Comparison of ENCODE assay signal across 30 cellular contexts in the genomic region with DNA sequence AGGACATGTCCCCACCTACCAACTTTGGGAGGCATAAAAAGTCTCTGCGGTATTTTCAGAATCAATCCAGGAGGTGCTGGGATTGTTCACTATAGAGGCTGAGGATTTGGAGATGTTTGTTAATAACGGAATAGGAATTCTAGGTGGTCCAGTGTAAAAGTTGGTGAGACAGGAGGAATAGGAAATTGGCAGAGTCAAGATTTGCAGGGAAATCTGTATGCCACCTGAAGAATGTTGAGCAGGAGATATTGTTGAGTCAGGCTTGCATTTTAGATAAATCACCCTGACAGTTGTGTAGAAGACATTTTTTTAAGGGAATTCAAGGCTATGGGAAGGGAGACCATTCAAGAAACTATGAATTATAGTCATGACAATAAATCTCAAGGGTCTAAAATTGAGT.
"Had no signal": no experiment of that assay in that cellular context is flagged by ENCODE, and none has a peak within 500 bp of the region (broad histone marks: within the 10 kb centered on the region; RNA-seq: fewer than 3 reads in every experiment).

No MANE protein-coding gene starts in this region.

- H3K36me3 ChIP-seq: neutrophil, ovary, right lobe of liver, sigmoid colon, stomach, thoracic aorta, thyroid gland, transverse colon, upper lobe of right lung, uterus had no signal

- ATAC-seq: naive thymus-derived CD8-positive, alpha-beta T cell; natural killer cell treated with Interleukin-12 subunit alpha and Interleukin-12 subunit beta and Interleukin-15 and Interleukin-18, amount 100 ng/mL, for 72 hours; psoas muscle; right cardiac atrium; right lobe of liver; stimulated activated effector memory CD8-positive, alpha-beta T cell treated with anti-CD3 and anti-CD28 coated beads, Interleukin-12 subunit alpha, Interleukin-12 subunit beta, amount 100 ng/mL, for 72 hours; stimulated activated naive B cell treated with anti-CD40 and anti-IgM and Interleukin-4, amounts not matched to agents 10 μg/mL and 1 μg/mL and 100 μg/mL, for 72 hours; upper lobe of right lung had no signal

- H3K79me2 ChIP-seq: parathyroid adenoma had no signal

- H3K9me3 ChIP-seq: neutrophil, ovary, psoas muscle, right lobe of liver, sigmoid colon, stomach, thoracic aorta, thyroid gland, transverse colon, upper lobe of right lung, uterus had no signal

- H3K4me1 ChIP-seq: parathyroid adenoma, psoas muscle, right lobe of liver, upper lobe of right lung, uterus had no signal

- H3K4me3 Mint-ChIP-seq: naive thymus-derived CD8-positive, alpha-beta T cell; natural killer cell treated with Interleukin-12 subunit alpha and Interleukin-12 subunit beta and Interleukin-15 and Interleukin-18, amount 100 ng/mL, for 72 hours; nephron progenitor cell; neural crest cell; stimulated activated effector memory CD8-positive, alpha-beta T cell treated with anti-CD3 and anti-CD28 coated beads, Interleukin-12 subunit alpha, Interleukin-12 subunit beta, amount 100 ng/mL, for 72 hours; stimulated activated naive B cell treated with anti-CD40 and anti-IgM and Interleukin-4, amounts not matched to agents 10 μg/mL and 1 μg/mL and 100 μg/mL, for 72 hours; stimulated activated naive CD8-positive, alpha-beta T cell treated with anti-CD3 and anti-CD28 coated beads, Interleukin-15, Interleukin-2, amounts not matched to agents 100 ng/mL and 50 ng/mL, for 24 hours; type B pancreatic cell had no signal

- H3K27ac Mint-ChIP-seq: naive thymus-derived CD8-positive, alpha-beta T cell; natural killer cell treated with Interleukin-12 subunit alpha and Interleukin-12 subunit beta and Interleukin-15 and Interleukin-18, amount 100 ng/mL, for 72 hours; nephron progenitor cell; progenitor cell of endocrine pancreas; stimulated activated effector memory CD8-positive, alpha-beta T cell treated with anti-CD3 and anti-CD28 coated beads, Interleukin-12 subunit alpha, Interleukin-12 subunit beta, amount 100 ng/mL, for 72 hours; stimulated activated naive B cell treated with anti-CD40 and anti-IgM and Interleukin-4, amounts not matched to agents 10 μg/mL and 1 μg/mL and 100 μg/mL, for 72 hours; stimulated activated naive CD8-positive, alpha-beta T cell treated with anti-CD3 and anti-CD28 coated beads, Interleukin-15, Interleukin-2, amounts not matched to agents 100 ng/mL and 50 ng/mL, for 24 hours; type B pancreatic cell had no signal

- H3K27me3 ChIP-seq: ovary, right lobe of liver, sigmoid colon, thyroid gland, uterus had no signal

- H3K9me3 Mint-ChIP-seq: nephron progenitor cell; neural crest cell; stimulated activated naive B cell treated with anti-CD40 and anti-IgM and Interleukin-4, amounts not matched to agents 10 μg/mL and 1 μg/mL and 100 μg/mL, for 72 hours had no signal

- FAIRE-seq: small intestine had no signal

- H3K36me3 Mint-ChIP-seq: naive thymus-derived CD8-positive, alpha-beta T cell; natural killer cell treated with Interleukin-12 subunit alpha and Interleukin-12 subunit beta and Interleukin-15 and Interleukin-18, amount 100 ng/mL, for 72 hours; stimulated activated effector memory CD8-positive, alpha-beta T cell treated with anti-CD3 and anti-CD28 coated beads, Interleukin-12 subunit alpha, Interleukin-12 subunit beta, amount 100 ng/mL, for 72 hours; stimulated activated naive B cell treated with anti-CD40 and anti-IgM and Interleukin-4, amounts not matched to agents 10 μg/mL and 1 μg/mL and 100 μg/mL, for 72 hours; type B pancreatic cell had no signal

- H3K27ac ChIP-seq: neutrophil, ovary, parathyroid adenoma, psoas muscle, right lobe of liver, sigmoid colon, stomach, thoracic aorta, thyroid gland, transverse colon, upper lobe of right lung, uterus had no signal

- H2AFZ ChIP-seq: parathyroid adenoma had no signal

- H3K4me1 Mint-ChIP-seq: stimulated activated effector memory CD8-positive, alpha-beta T cell treated with anti-CD3 and anti-CD28 coated beads, Interleukin-12 subunit alpha, Interleukin-12 subunit beta, amount 100 ng/mL, for 72 hours had no signal

- DNase-seq: naive thymus-derived CD8-positive, alpha-beta T cell; nephron progenitor cell; nucleus accumbens; ovary; posterior cingulate gyrus; psoas muscle; right cardiac atrium; right lobe of liver; sigmoid colon; small intestine; stimulated activated CD4-positive, alpha-beta T cell treated with anti-CD3 and anti-CD28 coated beads, Interleukin-15, amount 100 ng/mL, for 24 hours; stimulated activated CD4-positive, alpha-beta T cell treated with anti-CD3 and anti-CD28 coated beads, Interleukin-2, amount 100 ng/mL, for 24 hours; stimulated activated CD4-positive, alpha-beta T cell treated with anti-CD3 and anti-CD28 coated beads, Interleukin-2, amount 100 ng/mL, for 48 hours; stimulated activated CD4-positive, alpha-beta T cell treated with anti-CD3 and anti-CD28 coated beads, Interleukin-4, amount 100 ng/mL, for 24 hours; stimulated activated naive B cell treated with anti-CD40 and anti-IgM and Interleukin-4, amounts not matched to agents 10 μg/mL and 1 μg/mL and 100 μg/mL, for 72 hours; stimulated activated naive CD4-positive, alpha-beta T cell treated with Interleukin-2 at 50 U/mL for 16 hours; stomach; thyroid gland; transverse colon; upper lobe of right lung; uterus had no signal

- H3K4me3 ChIP-seq: ovary, psoas muscle, right lobe of liver, sigmoid colon, stomach, thoracic aorta, thyroid gland, transverse colon, upper lobe of right lung, uterus had no signal

- H3K9ac ChIP-seq: parathyroid adenoma had no signal
